Comparison of ENCODE assay signal across 9 cellular contexts in the genomic region with DNA sequence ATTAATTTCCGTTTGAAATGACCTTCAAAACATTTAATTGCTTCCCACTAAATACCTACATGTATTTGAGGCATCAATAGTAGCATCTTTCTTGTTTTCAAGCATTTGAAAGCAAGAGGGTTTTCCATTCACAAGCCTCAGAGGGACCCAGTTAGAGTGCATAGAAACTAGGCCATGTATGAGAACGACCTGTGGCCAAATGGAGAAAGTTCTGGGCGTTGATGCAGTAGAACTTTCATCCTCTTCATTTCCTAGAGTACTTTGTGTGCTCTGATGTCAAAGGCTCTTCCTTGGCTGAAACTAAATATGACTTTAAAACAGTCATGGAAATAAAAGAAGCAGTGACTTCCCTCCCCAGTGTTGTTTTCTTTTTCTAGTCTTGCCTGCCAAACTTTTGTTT. TPM values are rescaled to one million over a fixed set of nuclear protein-coding genes. Genes with fewer than 3 reads are reported as not detected.
DNase-seq lines count a peak whose midpoint lies in the region; ATAC-seq, FAIRE-seq and TF ChIP-seq lines count a peak whose summit lies in the region.
"Had no signal": no experiment of that assay in that cellular context is flagged by ENCODE, and none has a peak within 500 bp of the region (broad histone marks: within the 10 kb centered on the region; RNA-seq: fewer than 3 reads in every experiment).

No MANE protein-coding gene starts in this region.

- intact Hi-C loops in endothelial cell of umbilical vein (cut with micrococcal nuclease) (loop anchor here (5.0 to 10.0 kb wide), 2 partner anchors 104 to 661 kb away; no protein-coding TSS in a partner anchor), gastrocnemius medialis (cut with DNase I; ENCODE audit: low total_unique reads) (loop anchor here (1.0 to 5.0 kb wide), 2 partner anchors 9 to 486 kb away; no protein-coding TSS in a partner anchor)

- dilution Hi-C loops in endothelial cell of umbilical vein (cut with MboI; ENCODE audit: extremely low pct_ligation_motif_present, low sequenced_read_pairs): no loop called here

- H3K36me3 ChIP-seq in endothelial cell of umbilical vein (ENCODE audit: control insufficient read depth in 2 of 2, extremely low read depth in 1 of 2, insufficient read depth in 2 of 2, low read length in 2 of 2): no peaks in the 10 kb centered on the region
- peaks cover 0 to 16% of the 10 kb centered on the region in 2 donors for H3K36me3 ChIP-seq in gastrocnemius medialis

- CTCF ChIA-PET in endothelial cell of umbilical vein (lab: Charles Lee): interaction anchor here (0.8 to 3.7 kb wide), 8 partner anchors 14 to 201 kb away, joined by 3 to 29 read pairs (median 7); a partner anchor contains a TSS

- POLR2A ChIA-PET in endothelial cell of umbilical vein (lab: Charles Lee): no interaction called here

- TF ChIP-seq CTCF in endothelial cell of umbilical vein (IDR thresholded peaks at IDR 0.05; ENCODE audit: extremely low read depth in 1 of 2, insufficient read depth in 1 of 2, low read depth in 1 of 2, low read length in 2 of 2) (no peak), gastrocnemius medialis (IDR thresholded peaks at IDR 0.05 in 4 of 5, conservative IDR thresholded peaks at IDR 0.05 in 1 of 5) (peak in 2 of 5 experiments; percentile 16 to 17)

- TF ChIP-seq POLR2A in GM12892 (IDR thresholded peaks at IDR 0.05; ENCODE audit: low read depth, low read length) (no peak), endothelial cell of umbilical vein (IDR thresholded peaks at IDR 0.05; ENCODE audit: low read depth, low read length) (no peak), gastrocnemius medialis (IDR thresholded peaks at IDR 0.05) (peak; percentile 84 to 90)

- H3K27ac ChIP-seq in endothelial cell of umbilical vein (ENCODE audit: insufficient read depth, low read depth, low read length): no peak overlapping the region
- H3K27ac ChIP-seq in gastrocnemius medialis: peak overlapping the region; percentile 97 to 100 (median 99)

- in situ Hi-C loops in gastrocnemius medialis (cut with MboI; ENCODE audit: low sequenced_read_pairs in 4 of 4): loop anchor here in 2 of 4 donors (10.0 kb wide), 1 partner anchor 71 kb away; a partner anchor contains a TSS

- H2AFZ ChIP-seq in endothelial cell of umbilical vein (ENCODE audit: low read depth, low read length): peak overlapping the region; percentile 84

- BruUV-seq in endothelial cell of umbilical vein (replicated peaks; lab: Mats Ljungman, UMichigan): no TSS peak

- H3K9me3 ChIP-seq in endothelial cell of umbilical vein (replicated peaks; ENCODE audit: control insufficient read depth, insufficient read depth, low read length) (no peaks in the 10 kb centered on the region), gastrocnemius medialis (no peaks in the 10 kb centered on the region)

- FAIRE-seq in GM12892 (lab: Jason Lieb, UNC) (peak; percentile 44), endothelial cell of umbilical vein (lab: Jason Lieb, UNC) (peak; percentile 4)

- peaks cover 3% of the 10 kb centered on the region for H3K79me2 ChIP-seq in endothelial cell of umbilical vein (ENCODE audit: control insufficient read depth, insufficient read depth, low read length)

- H3K9ac ChIP-seq in endothelial cell of umbilical vein (replicated peaks; ENCODE audit: extremely low read depth, insufficient read depth, low read length): no peak overlapping the region

- H3K4me1 ChIP-seq in endothelial cell of umbilical vein (ENCODE audit: control insufficient read depth, extremely low read depth, insufficient read depth, low read length): peaks cover 10% of the 10 kb centered on the region
- H3K4me1 ChIP-seq in gastrocnemius medialis: peaks cover 20 to 41% of the 10 kb centered on the region in 2 donors

- H3K4me2 ChIP-seq in endothelial cell of umbilical vein (ENCODE audit: insufficient read depth, low read length): no peak overlapping the region

- no peak overlapping the region for H3K4me3 ChIP-seq in endothelial cell of umbilical vein (replicated peaks in 1 of 3; ENCODE audit: insufficient read depth in 1 of 3, low read depth in 1 of 3, low read length in 3 of 3)
- H3K4me3 ChIP-seq in gastrocnemius medialis: peak overlapping the region; percentile 81 to 95 (median 92)

- ATAC-seq in gastrocnemius medialis: peak; percentile 70 to 76
- no peak for ATAC-seq in GM21515 (IDR thresholded peaks at IDR 0.05; ENCODE audit: unreplicated experiment)
- ATAC-seq in GM18907 (IDR thresholded peaks at IDR 0.05; ENCODE audit: unreplicated experiment): no peak

- no peaks in the 10 kb centered on the region for H4K20me1 ChIP-seq in endothelial cell of umbilical vein (replicated peaks; ENCODE audit: control insufficient read depth, extremely low read depth, insufficient read depth, low read length)

- H3K27me3 ChIP-seq in endothelial cell of umbilical vein (ENCODE audit: control insufficient read depth in 2 of 2, insufficient read depth in 2 of 2, low read length in 2 of 2) (no peaks in the 10 kb centered on the region), gastrocnemius medialis (no peaks in the 10 kb centered on the region)

- H3K9me1 ChIP-seq in endothelial cell of umbilical vein (replicated peaks; ENCODE audit: control insufficient read depth, extremely low read depth, insufficient read depth, low read length): no peaks in the 10 kb centered on the region

- no peak for DNase-seq in GM12892 (ENCODE audit: insufficient read length)
- DNase-seq in RKO (ENCODE audit: low spot score): peak; percentile 43
- no peak for DNase-seq in endothelial cell of umbilical vein (ENCODE audit: low read depth, low spot score)
- DNase-seq in gastrocnemius medialis: peak; percentile 62 to 78
- DNase-seq in NCI-H1417 treated with DMSO at 0.1 percent for 48 hours (lab: John Stamatoyannopoulos, UW): no peak
- DNase-seq in dedifferentiated amniotic fluid mesenchymal stem cell (ENCODE audit: extremely low spot score): no peak
- DNase-seq: NCI-H2107 had no signal

TF ChIP-seq in endothelial cell of umbilical vein, 7 proteins besides CTCF, POLR2A, EP300 and RAD21:
- no peak for TF ChIP-seq GATA2 (IDR thresholded peaks at IDR 0.05; ENCODE audit: insufficient read depth, insufficient read length, low read depth, low read length)
- TF ChIP-seq MYC (IDR thresholded peaks at IDR 0.05; ENCODE audit: low read depth, low read length): no peak

RNA-seq across cellular contexts. Expression of a gene that starts 0.9 kb away (rescaled TPM):
- 61.5 TPM for polyA plus RNA-seq in GM12892 (2012; ENCODE audit: missing spikeins)
- total RNA-seq in endothelial cell of umbilical vein: 29.3 and 35.7 TPM in 2 replicates
- 28.5 and 28.6 TPM in 2 replicates for polyA plus RNA-seq in endothelial cell of umbilical vein
- 27.8 and 31.6 TPM in 2 replicates for polyA plus RNA-seq in endothelial cell of umbilical vein (2011; cell fraction: cytosol; rRNA removed)
- 9.5 and 10.1 TPM in 2 replicates for polyA plus RNA-seq in endothelial cell of umbilical vein (2011; cell fraction: nucleus; rRNA removed)
- 41.1 and 44.7 TPM in 2 replicates for polyA plus RNA-seq in endothelial cell of umbilical vein (2012)
- polyA minus RNA-seq in endothelial cell of umbilical vein: 23.2 and 23.6 TPM in 2 replicates
- polyA minus RNA-seq in endothelial cell of umbilical vein (2011; cell fraction: cytosol; rRNA and poly(A)+ RNA removed): 35.1 TPM
- polyA minus RNA-seq in endothelial cell of umbilical vein (2011; cell fraction: nucleus; rRNA and poly(A)+ RNA removed): 6.5 and 9.3 TPM in 2 replicates
- 1,000 to 10,000 TPM in 3 of 4 donors, 100 to 1,000 TPM in 1; 937 to 2,179 (median 1,242) TPM for total RNA-seq in gastrocnemius medialis

Comparison
In these comparisons a context has a peak if more than half of its experiments do, and no peak if none do; other contexts are left out.
1. DNase-seq: peak in RKO (single experiment) and gastrocnemius medialis (2 of 2); none in GM12892 (single experiment), endothelial cell of umbilical vein (single experiment), NCI-H1417 treated with DMSO at 0.1 percent for 48 hours (single experiment) and dedifferentiated amniotic fluid mesenchymal stem cell (single experiment).
2. POLR2A ChIP-seq: peak in gastrocnemius medialis (2 of 2); none in GM12892 (single experiment) and endothelial cell of umbilical vein (single experiment).
3. H3K4me3 ChIP-seq: peak in gastrocnemius medialis (4 of 4); none in endothelial cell of umbilical vein (0 of 3).
4. ATAC-seq: peak in gastrocnemius medialis (2 of 2); none in GM21515 (single experiment) and GM18907 (single experiment).
5. RNA of a gene that starts 0.9 kb away (total RNA-seq): 937 to 2,179 TPM in gastrocnemius medialis; 29.3 to 35.7 TPM in endothelial cell of umbilical vein; every median in the first group is over 10 times any median in the second.